1 cellular context compared by ENCODE assay signal in the genomic region with DNA sequence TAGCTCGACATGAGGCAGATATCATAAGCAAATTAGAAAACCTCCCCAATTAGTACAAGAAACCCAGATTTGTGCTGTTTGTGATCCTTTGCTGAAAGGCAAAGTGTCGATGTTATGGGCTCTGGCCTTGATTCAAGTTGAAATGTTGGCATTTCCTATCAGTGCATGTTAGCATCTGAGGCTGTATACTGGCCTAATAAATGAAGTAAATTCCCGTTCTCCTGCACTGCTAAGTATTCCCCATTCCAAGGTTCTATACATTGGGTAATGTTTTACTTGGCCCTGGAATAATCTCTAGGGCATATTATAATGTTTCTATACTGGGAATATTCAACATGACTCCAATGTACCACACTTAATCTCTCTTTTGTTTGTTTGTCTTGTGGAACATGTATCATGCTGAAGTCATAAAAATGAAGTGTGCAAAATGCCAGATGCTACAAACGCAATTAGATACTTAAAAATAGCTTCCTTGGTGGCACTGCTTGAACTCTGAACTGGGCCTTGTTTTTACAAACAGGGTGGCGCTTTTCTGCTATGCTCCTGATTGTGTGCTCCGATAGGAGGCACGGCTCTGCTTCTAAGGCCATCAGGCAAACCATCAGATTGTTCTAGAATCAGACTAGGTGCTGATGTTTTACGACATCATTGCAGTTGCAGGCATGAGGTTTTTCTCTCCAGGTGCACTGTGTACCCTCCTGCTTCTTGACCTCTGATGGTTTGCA.
A peak's percentile ranks its signal among the peaks of the same experiment; 100 is the strongest.
TF ChIP-seq lines count a peak whose summit lies in the region.

No MANE protein-coding gene starts in this region.

TF ChIP-seq in HEK293, 187 proteins besides CTCF, POLR2A, EP300 and RAD21 (continued from another document and continues in another):
- TF ChIP-seq, protein P1, sequence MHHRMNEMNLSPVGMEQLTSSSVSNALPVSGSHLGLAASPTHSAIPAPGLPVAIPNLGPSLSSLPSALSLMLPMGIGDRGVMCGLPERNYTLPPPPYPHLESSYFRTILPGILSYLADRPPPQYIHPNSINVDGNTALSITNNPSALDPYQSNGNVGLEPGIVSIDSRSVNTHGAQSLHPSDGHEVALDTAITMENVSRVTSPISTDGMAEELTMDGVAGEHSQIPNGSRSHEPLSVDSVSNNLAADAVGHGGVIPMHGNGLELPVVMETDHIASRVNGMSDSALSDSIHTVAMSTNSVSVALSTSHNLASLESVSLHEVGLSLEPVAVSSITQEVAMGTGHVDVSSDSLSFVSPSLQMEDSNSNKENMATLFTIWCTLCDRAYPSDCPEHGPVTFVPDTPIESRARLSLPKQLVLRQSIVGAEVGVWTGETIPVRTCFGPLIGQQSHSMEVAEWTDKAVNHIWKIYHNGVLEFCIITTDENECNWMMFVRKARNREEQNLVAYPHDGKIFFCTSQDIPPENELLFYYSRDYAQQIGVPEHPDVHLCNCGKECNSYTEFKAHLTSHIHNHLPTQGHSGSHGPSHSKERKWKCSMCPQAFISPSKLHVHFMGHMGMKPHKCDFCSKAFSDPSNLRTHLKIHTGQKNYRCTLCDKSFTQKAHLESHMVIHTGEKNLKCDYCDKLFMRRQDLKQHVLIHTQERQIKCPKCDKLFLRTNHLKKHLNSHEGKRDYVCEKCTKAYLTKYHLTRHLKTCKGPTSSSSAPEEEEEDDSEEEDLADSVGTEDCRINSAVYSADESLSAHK (tag by site-specific recombination; IDR thresholded peaks at IDR 0.05): peak; percentile 82
- TF ChIP-seq ZNF391 (tag by site-specific recombination; IDR thresholded peaks at IDR 0.05; ENCODE audit: borderline replicate concordance, low read depth) (peak; percentile 96), ZNF324 (tag by site-specific recombination; IDR thresholded peaks at IDR 0.05) (0 out of 2 replicates have a peak, but pooled peaks have one; percentile 54), ZNF747 (tag by site-specific recombination; IDR thresholded peaks at IDR 0.05) (no peak), ZNF311 (tag by site-specific recombination; IDR thresholded peaks at IDR 0.05; ENCODE audit: borderline replicate concordance) (no peak), SCRT2 (tag by site-specific recombination; IDR thresholded peaks at IDR 0.05) (no peak), ZNF114 (tag by site-specific recombination; IDR thresholded peaks at IDR 0.05) (no peak), KLF1 (tag by site-specific recombination; IDR thresholded peaks at IDR 0.05) (peak; percentile 70), ZNF214 (tag by site-specific recombination; IDR thresholded peaks at IDR 0.05; ENCODE audit: borderline replicate concordance) (no peak), ZNF211 (tag by site-specific recombination; IDR thresholded peaks at IDR 0.05; ENCODE audit: low read depth) (no peak), ZNF221 (tag by site-specific recombination; IDR thresholded peaks at IDR 0.05; ENCODE audit: borderline replicate concordance) (peak; percentile 76; the same call in 1 of the 2 replicates), KLF8 (tag by site-specific recombination; IDR thresholded peaks at IDR 0.05) (peak; percentile 94), ZNF354C (tag by site-specific recombination; IDR thresholded peaks at IDR 0.05; ENCODE audit: borderline replicate concordance, low read depth) (no peak), ZNF121 (tag by site-specific recombination; IDR thresholded peaks at IDR 0.05) (peak; percentile 49; the same call in 1 of the 2 replicates), MZF1 (tag by site-specific recombination; IDR thresholded peaks at IDR 0.05; ENCODE audit: borderline replicate concordance) (no peak; the same call in 1 of the 2 replicates), ZNF571 (tag by site-specific recombination; IDR thresholded peaks at IDR 0.05) (no peak), ZBTB7A (tag by site-specific recombination; IDR thresholded peaks at IDR 0.05; ENCODE audit: low read depth) (0 out of 2 replicates have a peak, but pooled peaks have one; percentile 79), ZNF274 (IDR thresholded peaks at IDR 0.05; ENCODE audit: low read length) (no peak), ZNF274 (tag by site-specific recombination; IDR thresholded peaks at IDR 0.05; ENCODE audit: borderline replicate concordance) (no peak), ZNF112 (tag by site-specific recombination; IDR thresholded peaks at IDR 0.05) (no peak)
- TF ChIP-seq, protein P2, sequence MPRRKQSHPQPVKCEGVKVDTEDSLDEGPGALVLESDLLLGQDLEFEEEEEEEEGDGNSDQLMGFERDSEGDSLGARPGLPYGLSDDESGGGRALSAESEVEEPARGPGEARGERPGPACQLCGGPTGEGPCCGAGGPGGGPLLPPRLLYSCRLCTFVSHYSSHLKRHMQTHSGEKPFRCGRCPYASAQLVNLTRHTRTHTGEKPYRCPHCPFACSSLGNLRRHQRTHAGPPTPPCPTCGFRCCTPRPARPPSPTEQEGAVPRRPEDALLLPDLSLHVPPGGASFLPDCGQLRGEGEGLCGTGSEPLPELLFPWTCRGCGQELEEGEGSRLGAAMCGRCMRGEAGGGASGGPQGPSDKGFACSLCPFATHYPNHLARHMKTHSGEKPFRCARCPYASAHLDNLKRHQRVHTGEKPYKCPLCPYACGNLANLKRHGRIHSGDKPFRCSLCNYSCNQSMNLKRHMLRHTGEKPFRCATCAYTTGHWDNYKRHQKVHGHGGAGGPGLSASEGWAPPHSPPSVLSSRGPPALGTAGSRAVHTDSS (tag by site-specific recombination; IDR thresholded peaks at IDR 0.05): peak; percentile 63; the same call in 1 of the 2 replicates
- TF ChIP-seq, protein P3, sequence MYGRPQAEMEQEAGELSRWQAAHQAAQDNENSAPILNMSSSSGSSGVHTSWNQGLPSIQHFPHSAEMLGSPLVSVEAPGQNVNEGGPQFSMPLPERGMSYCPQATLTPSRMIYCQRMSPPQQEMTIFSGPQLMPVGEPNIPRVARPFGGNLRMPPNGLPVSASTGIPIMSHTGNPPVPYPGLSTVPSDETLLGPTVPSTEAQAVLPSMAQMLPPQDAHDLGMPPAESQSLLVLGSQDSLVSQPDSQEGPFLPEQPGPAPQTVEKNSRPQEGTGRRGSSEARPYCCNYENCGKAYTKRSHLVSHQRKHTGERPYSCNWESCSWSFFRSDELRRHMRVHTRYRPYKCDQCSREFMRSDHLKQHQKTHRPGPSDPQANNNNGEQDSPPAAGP (tag by site-specific recombination; IDR thresholded peaks at IDR 0.05): peak; percentile 75; the same call in 1 of the 2 replicates
- TF ChIP-seq, protein P4, sequence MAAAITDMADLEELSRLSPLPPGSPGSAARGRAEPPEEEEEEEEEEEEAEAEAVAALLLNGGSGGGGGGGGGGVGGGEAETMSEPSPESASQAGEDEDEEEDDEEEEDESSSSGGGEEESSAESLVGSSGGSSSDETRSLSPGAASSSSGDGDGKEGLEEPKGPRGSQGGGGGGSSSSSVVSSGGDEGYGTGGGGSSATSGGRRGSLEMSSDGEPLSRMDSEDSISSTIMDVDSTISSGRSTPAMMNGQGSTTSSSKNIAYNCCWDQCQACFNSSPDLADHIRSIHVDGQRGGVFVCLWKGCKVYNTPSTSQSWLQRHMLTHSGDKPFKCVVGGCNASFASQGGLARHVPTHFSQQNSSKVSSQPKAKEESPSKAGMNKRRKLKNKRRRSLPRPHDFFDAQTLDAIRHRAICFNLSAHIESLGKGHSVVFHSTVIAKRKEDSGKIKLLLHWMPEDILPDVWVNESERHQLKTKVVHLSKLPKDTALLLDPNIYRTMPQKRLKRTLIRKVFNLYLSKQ (tag by site-specific recombination; IDR thresholded peaks at IDR 0.05; ENCODE audit: borderline replicate concordance): no peak
- TF ChIP-seq, protein P5, sequence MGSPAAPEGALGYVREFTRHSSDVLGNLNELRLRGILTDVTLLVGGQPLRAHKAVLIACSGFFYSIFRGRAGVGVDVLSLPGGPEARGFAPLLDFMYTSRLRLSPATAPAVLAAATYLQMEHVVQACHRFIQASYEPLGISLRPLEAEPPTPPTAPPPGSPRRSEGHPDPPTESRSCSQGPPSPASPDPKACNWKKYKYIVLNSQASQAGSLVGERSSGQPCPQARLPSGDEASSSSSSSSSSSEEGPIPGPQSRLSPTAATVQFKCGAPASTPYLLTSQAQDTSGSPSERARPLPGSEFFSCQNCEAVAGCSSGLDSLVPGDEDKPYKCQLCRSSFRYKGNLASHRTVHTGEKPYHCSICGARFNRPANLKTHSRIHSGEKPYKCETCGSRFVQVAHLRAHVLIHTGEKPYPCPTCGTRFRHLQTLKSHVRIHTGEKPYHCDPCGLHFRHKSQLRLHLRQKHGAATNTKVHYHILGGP (tag by site-specific recombination; IDR thresholded peaks at IDR 0.05): peak; percentile 60; the same call in 1 of the 2 replicates
- TF ChIP-seq, protein P6, sequence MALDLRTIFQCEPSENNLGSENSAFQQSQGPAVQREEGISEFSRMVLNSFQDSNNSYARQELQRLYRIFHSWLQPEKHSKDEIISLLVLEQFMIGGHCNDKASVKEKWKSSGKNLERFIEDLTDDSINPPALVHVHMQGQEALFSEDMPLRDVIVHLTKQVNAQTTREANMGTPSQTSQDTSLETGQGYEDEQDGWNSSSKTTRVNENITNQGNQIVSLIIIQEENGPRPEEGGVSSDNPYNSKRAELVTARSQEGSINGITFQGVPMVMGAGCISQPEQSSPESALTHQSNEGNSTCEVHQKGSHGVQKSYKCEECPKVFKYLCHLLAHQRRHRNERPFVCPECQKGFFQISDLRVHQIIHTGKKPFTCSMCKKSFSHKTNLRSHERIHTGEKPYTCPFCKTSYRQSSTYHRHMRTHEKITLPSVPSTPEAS (tag by site-specific recombination; IDR thresholded peaks at IDR 0.05): peak; percentile 56
- TF ChIP-seq, protein P7, sequence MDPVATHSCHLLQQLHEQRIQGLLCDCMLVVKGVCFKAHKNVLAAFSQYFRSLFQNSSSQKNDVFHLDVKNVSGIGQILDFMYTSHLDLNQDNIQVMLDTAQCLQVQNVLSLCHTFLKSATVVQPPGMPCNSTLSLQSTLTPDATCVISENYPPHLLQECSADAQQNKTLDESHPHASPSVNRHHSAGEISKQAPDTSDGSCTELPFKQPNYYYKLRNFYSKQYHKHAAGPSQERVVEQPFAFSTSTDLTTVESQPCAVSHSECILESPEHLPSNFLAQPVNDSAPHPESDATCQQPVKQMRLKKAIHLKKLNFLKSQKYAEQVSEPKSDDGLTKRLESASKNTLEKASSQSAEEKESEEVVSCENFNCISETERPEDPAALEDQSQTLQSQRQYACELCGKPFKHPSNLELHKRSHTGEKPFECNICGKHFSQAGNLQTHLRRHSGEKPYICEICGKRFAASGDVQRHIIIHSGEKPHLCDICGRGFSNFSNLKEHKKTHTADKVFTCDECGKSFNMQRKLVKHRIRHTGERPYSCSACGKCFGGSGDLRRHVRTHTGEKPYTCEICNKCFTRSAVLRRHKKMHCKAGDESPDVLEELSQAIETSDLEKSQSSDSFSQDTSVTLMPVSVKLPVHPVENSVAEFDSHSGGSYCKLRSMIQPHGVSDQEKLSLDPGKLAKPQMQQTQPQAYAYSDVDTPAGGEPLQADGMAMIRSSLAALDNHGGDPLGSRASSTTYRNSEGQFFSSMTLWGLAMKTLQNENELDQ (tag by site-specific recombination; IDR thresholded peaks at IDR 0.05; ENCODE audit: low read depth): no peak
- TF ChIP-seq, protein P8, sequence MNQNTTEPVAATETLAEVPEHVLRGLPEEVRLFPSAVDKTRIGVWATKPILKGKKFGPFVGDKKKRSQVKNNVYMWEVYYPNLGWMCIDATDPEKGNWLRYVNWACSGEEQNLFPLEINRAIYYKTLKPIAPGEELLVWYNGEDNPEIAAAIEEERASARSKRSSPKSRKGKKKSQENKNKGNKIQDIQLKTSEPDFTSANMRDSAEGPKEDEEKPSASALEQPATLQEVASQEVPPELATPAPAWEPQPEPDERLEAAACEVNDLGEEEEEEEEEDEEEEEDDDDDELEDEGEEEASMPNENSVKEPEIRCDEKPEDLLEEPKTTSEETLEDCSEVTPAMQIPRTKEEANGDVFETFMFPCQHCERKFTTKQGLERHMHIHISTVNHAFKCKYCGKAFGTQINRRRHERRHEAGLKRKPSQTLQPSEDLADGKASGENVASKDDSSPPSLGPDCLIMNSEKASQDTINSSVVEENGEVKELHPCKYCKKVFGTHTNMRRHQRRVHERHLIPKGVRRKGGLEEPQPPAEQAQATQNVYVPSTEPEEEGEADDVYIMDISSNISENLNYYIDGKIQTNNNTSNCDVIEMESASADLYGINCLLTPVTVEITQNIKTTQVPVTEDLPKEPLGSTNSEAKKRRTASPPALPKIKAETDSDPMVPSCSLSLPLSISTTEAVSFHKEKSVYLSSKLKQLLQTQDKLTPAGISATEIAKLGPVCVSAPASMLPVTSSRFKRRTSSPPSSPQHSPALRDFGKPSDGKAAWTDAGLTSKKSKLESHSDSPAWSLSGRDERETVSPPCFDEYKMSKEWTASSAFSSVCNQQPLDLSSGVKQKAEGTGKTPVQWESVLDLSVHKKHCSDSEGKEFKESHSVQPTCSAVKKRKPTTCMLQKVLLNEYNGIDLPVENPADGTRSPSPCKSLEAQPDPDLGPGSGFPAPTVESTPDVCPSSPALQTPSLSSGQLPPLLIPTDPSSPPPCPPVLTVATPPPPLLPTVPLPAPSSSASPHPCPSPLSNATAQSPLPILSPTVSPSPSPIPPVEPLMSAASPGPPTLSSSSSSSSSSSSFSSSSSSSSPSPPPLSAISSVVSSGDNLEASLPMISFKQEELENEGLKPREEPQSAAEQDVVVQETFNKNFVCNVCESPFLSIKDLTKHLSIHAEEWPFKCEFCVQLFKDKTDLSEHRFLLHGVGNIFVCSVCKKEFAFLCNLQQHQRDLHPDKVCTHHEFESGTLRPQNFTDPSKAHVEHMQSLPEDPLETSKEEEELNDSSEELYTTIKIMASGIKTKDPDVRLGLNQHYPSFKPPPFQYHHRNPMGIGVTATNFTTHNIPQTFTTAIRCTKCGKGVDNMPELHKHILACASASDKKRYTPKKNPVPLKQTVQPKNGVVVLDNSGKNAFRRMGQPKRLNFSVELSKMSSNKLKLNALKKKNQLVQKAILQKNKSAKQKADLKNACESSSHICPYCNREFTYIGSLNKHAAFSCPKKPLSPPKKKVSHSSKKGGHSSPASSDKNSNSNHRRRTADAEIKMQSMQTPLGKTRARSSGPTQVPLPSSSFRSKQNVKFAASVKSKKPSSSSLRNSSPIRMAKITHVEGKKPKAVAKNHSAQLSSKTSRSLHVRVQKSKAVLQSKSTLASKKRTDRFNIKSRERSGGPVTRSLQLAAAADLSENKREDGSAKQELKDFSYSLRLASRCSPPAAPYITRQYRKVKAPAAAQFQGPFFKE (tag by site-specific recombination; IDR thresholded peaks at IDR 0.05; ENCODE audit: borderline replicate concordance): no peak
- TF ChIP-seq, protein P9, sequence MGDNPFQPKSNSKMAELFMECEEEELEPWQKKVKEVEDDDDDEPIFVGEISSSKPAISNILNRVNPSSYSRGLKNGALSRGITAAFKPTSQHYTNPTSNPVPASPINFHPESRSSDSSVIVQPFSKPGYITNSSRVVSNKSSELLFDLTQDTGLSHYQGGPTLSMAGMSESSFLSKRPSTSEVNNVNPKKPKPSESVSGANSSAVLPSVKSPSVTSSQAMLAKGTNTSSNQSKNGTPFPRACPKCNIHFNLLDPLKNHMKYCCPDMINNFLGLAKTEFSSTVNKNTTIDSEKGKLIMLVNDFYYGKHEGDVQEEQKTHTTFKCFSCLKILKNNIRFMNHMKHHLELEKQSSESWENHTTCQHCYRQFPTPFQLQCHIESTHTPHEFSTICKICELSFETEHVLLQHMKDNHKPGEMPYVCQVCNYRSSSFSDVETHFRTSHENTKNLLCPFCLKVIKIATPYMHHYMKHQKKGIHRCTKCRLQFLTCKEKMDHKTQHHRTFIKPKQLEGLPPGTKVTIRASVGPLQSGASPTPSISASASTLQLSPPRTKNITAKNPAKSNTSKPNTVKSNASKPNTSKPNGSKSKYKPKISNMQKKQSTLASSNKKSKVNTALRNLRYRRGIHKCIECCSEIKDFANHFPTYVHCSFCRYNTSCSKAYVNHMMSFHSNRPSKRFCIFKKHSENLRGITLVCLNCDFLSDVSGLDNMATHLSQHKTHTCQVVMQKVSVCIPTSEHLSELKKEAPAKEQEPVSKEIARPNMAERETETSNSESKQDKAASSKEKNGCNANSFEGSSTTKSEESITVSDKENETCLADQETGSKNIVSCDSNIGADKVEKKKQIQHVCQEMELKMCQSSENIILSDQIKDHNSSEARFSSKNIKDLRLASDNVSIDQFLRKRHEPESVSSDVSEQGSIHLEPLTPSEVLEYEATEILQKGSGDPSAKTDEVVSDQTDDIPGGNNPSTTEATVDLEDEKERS (tag by site-specific recombination; IDR thresholded peaks at IDR 0.05): no peak
